Comparison of ENCODE assay signal across 8 cellular contexts in the genomic region with DNA sequence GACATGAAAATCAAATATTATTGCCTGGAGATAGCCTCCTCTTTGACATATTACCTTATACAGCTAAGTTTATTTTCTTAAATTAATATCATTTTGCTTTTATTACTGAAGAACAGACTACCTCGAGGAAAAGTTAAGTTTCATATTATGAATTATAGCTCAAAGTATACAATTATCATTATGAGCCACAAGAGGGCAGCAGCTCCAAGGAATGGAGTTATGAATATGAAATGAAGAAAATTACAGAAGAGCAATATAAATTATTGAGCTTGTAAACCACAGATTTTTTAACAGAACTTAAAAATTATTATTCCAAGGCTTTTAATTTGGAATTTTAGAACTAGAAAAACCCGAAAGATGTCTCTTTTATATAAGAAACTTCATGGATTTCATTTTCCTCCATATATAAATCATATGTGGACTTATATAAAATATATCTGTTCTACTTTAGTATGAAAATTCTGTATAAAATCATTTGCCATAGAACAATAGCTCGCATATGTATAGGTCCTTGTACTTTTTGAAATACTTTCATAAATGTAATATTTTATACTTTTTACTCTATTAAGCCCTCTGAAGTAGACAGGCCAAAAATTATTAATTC. TPM values are rescaled to one million over a fixed set of nuclear protein-coding genes. Genes with fewer than 3 reads are reported as not detected.
DNase-seq lines count a peak whose midpoint lies in the region; ATAC-seq, FAIRE-seq and TF ChIP-seq lines count a peak whose summit lies in the region.

No MANE protein-coding gene starts in this region.

- no peaks in the 10 kb centered on the region for H3K36me3 Mint-ChIP-seq in activated naive CD4-positive, alpha-beta T cell treated with anti-CD3 and anti-CD28 coated beads, Interleukin-2, amount 10 ng/mL, durations not matched to agents 7 days and 5 days

- peak; percentile 74 for TF ChIP-seq RAD21 in A549 (conservative IDR thresholded peaks at IDR 0.05 in 1 of 2, IDR thresholded peaks at IDR 0.05 in 1 of 2)

- no peak overlapping the region for H3K27ac Mint-ChIP-seq in activated naive CD4-positive, alpha-beta T cell treated with anti-CD3 and anti-CD28 coated beads, Interleukin-2, amount 10 ng/mL, durations not matched to agents 7 days and 5 days

- no peak for FAIRE-seq in A549 (lab: Jason Lieb, UNC)

- H3K9me3 Mint-ChIP-seq in activated naive CD4-positive, alpha-beta T cell treated with anti-CD3 and anti-CD28 coated beads, Interleukin-2, amount 10 ng/mL, durations not matched to agents 7 days and 5 days = no peaks in the 10 kb centered on the region

- CTCF ChIA-PET in A549 (lab: Yijun Ruan, JAX) = interaction anchor here (1.0 to 5.6 kb wide), 14 partner anchors 9 to 419 kb away, joined by 3 to 24 read pairs (median 4); partner anchors contain the start of genes IQUB and NDUFA5
- CTCF ChIA-PET in activated naive CD4-positive, alpha-beta T cell treated with anti-CD3 and anti-CD28 coated beads, Interleukin-2, amount 10 ng/mL, durations not matched to agents 7 days and 5 days (lab: Charles Lee) = interaction anchor here (0.6 to 2.3 kb wide), 17 partner anchors 15 to 446 kb away, joined by 3 to 11 read pairs (median 3); partner anchors contain the start of gene IQUB

- TF ChIP-seq CTCF in A549 (IDR thresholded peaks at IDR 0.05) (peak; percentile 73), testis (IDR thresholded peaks at IDR 0.05) (peak; percentile 30 to 73 (median 37))

- no peaks in the 10 kb centered on the region for H3K4me1 ChIP-seq in A549
- H3K4me1 ChIP-seq in testis = no peaks in the 10 kb centered on the region

- H3K27ac ChIP-seq in A549 = no peak overlapping the region
- H3K27ac ChIP-seq in testis = no peak overlapping the region

- TF ChIP-seq POLR2A in A549 (IDR thresholded peaks at IDR 0.05; ENCODE audit: low read length) (no peak), testis (IDR thresholded peaks at IDR 0.05) (no peak)

- DNase-seq in A549 (ENCODE audit: low read depth in 1 of 2, low spot score in 1 of 2) = peak; percentile 20 to 40
- DNase-seq in G401 (ENCODE audit: low spot score) = peak; percentile 81
- peak; percentile 39 for DNase-seq in NCI-H2227 (lab: John Stamatoyannopoulos, UW; ENCODE audit: unreplicated experiment)
- peak; percentile 27 for DNase-seq in activated naive CD4-positive, alpha-beta T cell treated with anti-CD3 and anti-CD28 coated beads, Interleukin-2, amount 10 ng/mL, durations not matched to agents 7 days and 5 days
- DNase-seq in hepatic stellate cell (ENCODE audit: low spot score) = peak; percentile 3
- peak; percentile 44 for DNase-seq in testis

- H3K4me2 ChIP-seq in A549 = peak overlapping the region; percentile 50

- TF ChIP-seq EP300 in A549 (IDR thresholded peaks at IDR 0.05) = no peak

- POLR2A ChIA-PET in A549 (lab: Yijun Ruan, JAX) = no interaction called here

- in situ Hi-C loops in G401 (cut with HindIII; ENCODE audit: low sequenced_read_pairs) = no loop called here

- peaks cover 4% of the 10 kb centered on the region for H3K27me3 Mint-ChIP-seq in activated naive CD4-positive, alpha-beta T cell treated with anti-CD3 and anti-CD28 coated beads, Interleukin-2, amount 10 ng/mL, durations not matched to agents 7 days and 5 days

- H3K4me3 ChIP-seq in A549 (no peak overlapping the region), testis (no peak overlapping the region)

- H3K4me1 Mint-ChIP-seq in activated naive CD4-positive, alpha-beta T cell treated with anti-CD3 and anti-CD28 coated beads, Interleukin-2, amount 10 ng/mL, durations not matched to agents 7 days and 5 days = no peaks in the 10 kb centered on the region

- H3K36me3 ChIP-seq in testis (ENCODE audit: low read depth, missing control alignments) = no peaks in the 10 kb centered on the region

- H3K4me3 Mint-ChIP-seq in activated naive CD4-positive, alpha-beta T cell treated with anti-CD3 and anti-CD28 coated beads, Interleukin-2, amount 10 ng/mL, durations not matched to agents 7 days and 5 days = no peak overlapping the region

- WGBS in A549 (ENCODE audit: missing lambda C conversion rate) = 3% methylated on average over 3 of the region's 3 CpGs
- WGBS in testis, 2 donors = 18 to 28% methylated on average over 3 of the region's 3 CpGs

- intact Hi-C loops in testis (cut with DNase I; ENCODE audit: low total_unique reads) = no loop called here

- H3K27me3 ChIP-seq in testis = no peaks in the 10 kb centered on the region

- H3K9me3 ChIP-seq in A549 = no peaks in the 10 kb centered on the region
- H3K9me3 ChIP-seq in testis = no peaks in the 10 kb centered on the region

- ATAC-seq in A549 (peak in 1 of 2 experiments; percentile 70; a peak in 3 of 6 replicates), HG02885 (IDR thresholded peaks at IDR 0.05; ENCODE audit: poor library complexity, unreplicated experiment) (peak; percentile 79), HG03095 (IDR thresholded peaks at IDR 0.05; ENCODE audit: unreplicated experiment) (no peak)

TF ChIP-seq in A549, 52 proteins besides CTCF, POLR2A, EP300 and RAD21:
- peak; percentile 64 for TF ChIP-seq SMC3 (IDR thresholded peaks at IDR 0.05)
- TF ChIP-seq ZNF302 (CRISPR knock-in tag; IDR thresholded peaks at IDR 0.05) = no peak

RNA-seq across cellular contexts. Expression of gene IQUB, which starts 40.1 kb away (rescaled TPM):
- polyA plus RNA-seq in A549 (2011; rRNA removed) = 0.05 and 0.08 TPM in 2 replicates
- 0.01 TPM in 1 of 2 replicates, not detected in the other for polyA plus RNA-seq in A549 (2012; cell fraction: cytosol; rRNA removed)
- 0.01 TPM in 1 of 2 replicates, not detected in the other for polyA plus RNA-seq in A549 (2012; cell fraction: nucleus; rRNA removed)
- 0.05 to 0.08 TPM (median 0.08 TPM) in 3 replicates for polyA plus RNA-seq in A549 (2017; fragmentation: RNase III; extraction: RNeasy Plus Mini Kit Qiagen cat#74134 plus additional on column Dnase treatment)
- polyA minus RNA-seq in A549 (2011; rRNA and poly(A)+ RNA removed) = 0.12 and 0.19 TPM in 2 replicates
- not detected in 2 replicates for total RNA-seq in G401 (2014; rRNA removed; shearing (Covaris generic))
- 10 to 100 TPM; 21.3 to 34.6 TPM for total RNA-seq in testis
- polyA plus RNA-seq in testis (ENCODE audit: insufficient read depth, low read depth, low replicate concordance) = 49.2 TPM

Comparison
In these comparisons a context has a peak if more than half of its experiments do, and no peak if none do; other contexts are left out.
1. DNase-seq: peak in every context shown above with its lines; median percentile 81 in G401; 44 in testis; 39 in NCI-H2227; 30 in A549; 27 in activated naive CD4-positive, alpha-beta T cell treated with anti-CD3 and anti-CD28 coated beads, Interleukin-2, amount 10 ng/mL, durations not matched to agents 7 days and 5 days; 3 in hepatic stellate cell.
2. RNA of gene IQUB, which starts 40.1 kb away (total RNA-seq): 21.3 to 34.6 TPM in testis; not detected in G401; every median in the first group is over 10 times any median in the second.